ENCODE assay signal across 20 cellular contexts in genomic region chr3:64094713-64095079, GRCh38.
"Had no signal": no experiment of that assay in that cellular context is flagged by ENCODE, and none has a peak within 500 bp of the region (broad histone marks: within the 10 kb centered on the region; RNA-seq: fewer than 3 reads in every experiment).

No MANE protein-coding gene starts in this region.

- H3K4me3 Mint-ChIP-seq: activated T-cell treated with anti-CD3 and anti-CD28 coated beads, Interleukin-2, amount 50 U/mL, for 72 hours; naive thymus-derived CD4-positive, alpha-beta T cell had no signal

- H3K9me3 ChIP-seq: ovary, psoas muscle, tibial nerve, vagina had no signal

- H3K4me1 ChIP-seq: psoas muscle had no signal

- H3K9me3 Mint-ChIP-seq: activated T-cell treated with anti-CD3 and anti-CD28 coated beads, Interleukin-2, amount 50 U/mL, for 72 hours; naive thymus-derived CD4-positive, alpha-beta T cell had no signal

- ATAC-seq: activated T-cell treated with anti-CD3 and anti-CD28 coated beads, Interleukin-2, amount 50 U/mL, for 72 hours; naive thymus-derived CD4-positive, alpha-beta T cell; psoas muscle; right cardiac atrium; stimulated activated naive CD8-positive, alpha-beta T cell treated with anti-CD3 and anti-CD28 coated beads, Interleukin-15, Interleukin-2, amounts not matched to agents 100 U/mL and 50 U/mL, for 24 hours had no signal

- DNase-seq: activated CD4-positive, alpha-beta T cell treated with anti-CD3 and anti-CD28 coated beads, Interleukin-2, amount 50 U/mL, for 1 hour; activated CD4-positive, CD25-positive, alpha-beta regulatory T cell treated with anti-CD3 and anti-CD28 coated beads, Interleukin-2, amount 50 U/mL, for 72 hours; activated CD8-positive, alpha-beta memory T cell treated with anti-CD3 and anti-CD28 coated beads, Interleukin-2, amount 50 U/mL, for 4 hours; activated effector memory CD4-positive, alpha-beta T cell treated with anti-CD3 and anti-CD28 coated beads, Interleukin-2, amount 50 U/mL, for 16 hours; activated naive CD4-positive, alpha-beta T cell treated with anti-CD3 and anti-CD28 coated beads, Interleukin-2, amount 50 U/mL, for 16 hours; activated T-cell treated with anti-CD3 and anti-CD28 coated beads, Interleukin-2, amount 50 U/mL, for 72 hours; aorta; brain microvascular endothelial cell; foreskin keratinocyte; hippocampal formation; mesenchymal stem cell; naive thymus-derived CD4-positive, alpha-beta T cell; ovary; psoas muscle; right cardiac atrium; stimulated activated naive CD8-positive, alpha-beta T cell treated with anti-CD3 and anti-CD28 coated beads, Interleukin-15, Interleukin-2, amounts not matched to agents 100 U/mL and 50 U/mL, for 24 hours; substantia nigra had no signal

- H3K27ac ChIP-seq: brain microvascular endothelial cell, coronary artery, foreskin keratinocyte, ovary, psoas muscle, tibial nerve, vagina had no signal

- H3K36me3 Mint-ChIP-seq: naive thymus-derived CD4-positive, alpha-beta T cell had no signal

- H3K4me3 ChIP-seq: coronary artery, ovary, psoas muscle, tibial nerve, vagina had no signal

- H3K27me3 ChIP-seq: brain microvascular endothelial cell, foreskin keratinocyte, ovary, tibial nerve, vagina had no signal

- H3K4me1 Mint-ChIP-seq: naive thymus-derived CD4-positive, alpha-beta T cell had no signal

- H3K27ac Mint-ChIP-seq: activated T-cell treated with anti-CD3 and anti-CD28 coated beads, Interleukin-2, amount 50 U/mL, for 72 hours; naive thymus-derived CD4-positive, alpha-beta T cell had no signal
